ENCODE assay signal across 8 cellular contexts in genomic region chr1:109041614-109042473, GRCh38. TPM values are rescaled to one million over a fixed set of nuclear protein-coding genes. Genes with fewer than 3 reads are reported as not detected.
A peak's percentile ranks its signal among the peaks of the same experiment; 100 is the strongest.
DNase-seq lines count a peak whose midpoint lies in the region; ATAC-seq and TF ChIP-seq lines count a peak whose summit lies in the region.

Gene WDR47 (minus strand): TSS chr1:109042102. CDS start chr1:109023512, 18,590 bp downstream.

- peak; percentile 95 for TF ChIP-seq POLR2A in right lobe of liver (IDR thresholded peaks at IDR 0.05)

- no peaks in the 10 kb centered on the region for H3K9me3 ChIP-seq in right lobe of liver

- H3K27me3 ChIP-seq in dorsolateral prefrontal cortex, result no peaks in the 10 kb centered on the region
- H3K27me3 ChIP-seq in right lobe of liver, result no peaks in the 10 kb centered on the region

- intact Hi-C loops in activated CD4-positive, alpha-beta memory T cell treated with anti-CD3 and anti-CD28 coated beads for 36 hours (cut with micrococcal nuclease), result loop anchor here (1.0 to 2.0 kb wide), 5 partner anchors 34 to 79 kb away; partner anchors contain the start of genes CLCC1, TAF13 and TMEM167B
- intact Hi-C loops in dorsolateral prefrontal cortex (cut with DNase I), result loop anchor here (5.0 kb wide), 1 partner anchor 35 kb away; the partner anchor contains the start of gene TAF13 (in 2 of the 2)
- intact Hi-C loops in right lobe of liver (cut with DNase I), result no loop called here

- H3K36me3 Mint-ChIP-seq in activated CD4-positive, alpha-beta memory T cell treated with anti-CD3 and anti-CD28 coated beads for 36 hours, result no peaks in the 10 kb centered on the region

- H3K27ac ChIP-seq in dorsolateral prefrontal cortex (peak within 1 kb of the TSS; percentile 53 to 97 (median 90)), right lobe of liver (peak within 1 kb of the TSS; percentile 29 to 68 (median 44))

- H3K36me3 ChIP-seq in right lobe of liver, result no peaks in the 10 kb centered on the region

- H3K4me3 ChIP-seq in dorsolateral prefrontal cortex (peak within 1 kb of the TSS; percentile 63 to 100 (median 97)), right lobe of liver (peak within 1 kb of the TSS; percentile 71 to 94 (median 91))

- WGBS in right lobe of liver (ENCODE audit: insufficient coverage, low coverage, low lambda C conversion rate, missing lambda C conversion rate), result 0% methylated on average over 5 of the region's 90 CpGs

- CTCF ChIA-PET in activated CD4-positive, alpha-beta memory T cell treated with anti-CD3 and anti-CD28 coated beads for 36 hours (lab: Charles Lee), result interaction anchor here (0.9 to 1.8 kb wide), 5 partner anchors 19 to 214 kb away, joined by 3 to 6 read pairs (median 5); partner anchors contain the start of gene CLCC1

- POLR2A ChIA-PET in activated CD4-positive, alpha-beta memory T cell treated with anti-CD3 and anti-CD28 coated beads for 36 hours (lab: Charles Lee), result interaction anchor here (0.6 to 1.7 kb wide), 8 partner anchors 16 to 80 kb away, joined by 3 to 12 read pairs (median 3); partner anchors contain the start of genes TAF13 and TMEM167B

- no peaks in the 10 kb centered on the region for H3K27me3 Mint-ChIP-seq in activated CD4-positive, alpha-beta memory T cell treated with anti-CD3 and anti-CD28 coated beads for 36 hours

- no peaks in the 10 kb centered on the region for H3K4me1 ChIP-seq in right lobe of liver

- DNase-seq in CD1c-positive myeloid dendritic cell (ENCODE audit: extremely low spot score) (peak; percentile 99), NCI-H774 (lab: John Stamatoyannopoulos, UW) (peak; percentile 94), dorsolateral prefrontal cortex (peak; percentile 83 to 98 (median 96)), right lobe of liver (peak; percentile 96 to 97 (median 97))
- DNase-seq in activated CD4-positive, alpha-beta memory T cell treated with anti-CD3 and anti-CD28 coated beads for 36 hours, result peak; percentile 97
- peak; percentile 97 for DNase-seq in stimulated activated CD4-positive, alpha-beta T cell treated with anti-CD3 and anti-CD28 coated beads, Interleukin-4, amount 100 ng/mL, for 24 hours

- ATAC-seq in GM19438 (IDR thresholded peaks at IDR 0.05; ENCODE audit: low read depth, unreplicated experiment), result peak; percentile 92
- peak; percentile 96 for ATAC-seq in HG03571 (IDR thresholded peaks at IDR 0.05; ENCODE audit: unreplicated experiment)
- ATAC-seq in right lobe of liver, result peak; percentile 98 to 99 (median 99)

- H3K27ac Mint-ChIP-seq in activated CD4-positive, alpha-beta memory T cell treated with anti-CD3 and anti-CD28 coated beads for 36 hours, result peak within 1 kb of the TSS; percentile 76

- TF ChIP-seq CTCF in dorsolateral prefrontal cortex (IDR thresholded peaks at IDR 0.05 in 54 of 56, conservative IDR thresholded peaks at IDR 0.05 in 2 of 56; ENCODE audit: low read depth in 1 of 56, partially characterized antibody in 56 of 56), result peak in 13 of 56 donors; percentile 4 to 34 (median 17)
- no peak for TF ChIP-seq CTCF in right lobe of liver (IDR thresholded peaks at IDR 0.05)

- H3K4me1 Mint-ChIP-seq in activated CD4-positive, alpha-beta memory T cell treated with anti-CD3 and anti-CD28 coated beads for 36 hours (ENCODE audit: low read depth), result peaks cover 12% of the 10 kb centered on the region

- H3K9me3 Mint-ChIP-seq in activated CD4-positive, alpha-beta memory T cell treated with anti-CD3 and anti-CD28 coated beads for 36 hours, result no peaks in the 10 kb centered on the region

- peak within 1 kb of the TSS; percentile 84 for H3K4me3 Mint-ChIP-seq in activated CD4-positive, alpha-beta memory T cell treated with anti-CD3 and anti-CD28 coated beads for 36 hours

RNA-seq across cellular contexts. Expression of gene WDR47, which starts in this region (rescaled TPM):
- 10 to 100 TPM; 10.1 to 11.4 TPM for total RNA-seq in activated CD4-positive, alpha-beta memory T cell treated with anti-CD3 and anti-CD28 coated beads for 36 hours
- total RNA-seq in dorsolateral prefrontal cortex (100 to 1,000 TPM in 100 of 120 experiments, 10 to 100 TPM in 20; 66.3 to 166 (median 128) TPM), right lobe of liver (1 to 10 TPM; 2.4 to 4.2 (median 2.6) TPM)

Comparison
In these comparisons a context has a peak if more than half of its experiments do, and no peak if none do; other contexts are left out.
1. Peak in every context shown above with its lines: DNase-seq, ATAC-seq, H3K4me3 ChIP-seq and H3K27ac ChIP-seq.
2. RNA of gene WDR47 (total RNA-seq): 66.3 to 166 TPM in dorsolateral prefrontal cortex; 10.1 to 11.4 TPM in activated CD4-positive, alpha-beta memory T cell treated with anti-CD3 and anti-CD28 coated beads for 36 hours and 2.4 to 4.2 TPM in right lobe of liver; every median in the first group is over 4 times any median in the second.
3. intact Hi-C loops: an anchor here in activated CD4-positive, alpha-beta memory T cell treated with anti-CD3 and anti-CD28 coated beads for 36 hours (1.0 to 2.0 kb wide) and dorsolateral prefrontal cortex (5.0 kb wide); none called in right lobe of liver.